8 cellular contexts compared by ENCODE assay signal in genomic region chr19:39412100-39412866, GRCh38. TPM values are rescaled to one million over a fixed set of nuclear protein-coding genes. Genes with fewer than 3 reads are reported as not detected.
DNase-seq lines count a peak whose midpoint lies in the region; ATAC-seq, FAIRE-seq and TF ChIP-seq lines count a peak whose summit lies in the region.

Gene PLEKHG2, plus strand, starts transcription at chr19:39412669. Its CDS starts 1,418 bp downstream, at chr19:39414087.

- H3K4me3 Mint-ChIP-seq in natural killer cell treated with Interleukin-12 subunit alpha and Interleukin-12 subunit beta and Interleukin-15 and Interleukin-18, amount 100 ng/mL, for 72 hours: peak within 1 kb of the TSS; percentile 81

- H3K9me2 ChIP-seq in Loucy (replicated peaks; ENCODE audit: low read depth, low read length): no peaks in the 10 kb centered on the region

- H3K9me3 Mint-ChIP-seq in natural killer cell treated with Interleukin-12 subunit alpha and Interleukin-12 subunit beta and Interleukin-15 and Interleukin-18, amount 100 ng/mL, for 72 hours: no peaks in the 10 kb centered on the region

- H3K4me1 ChIP-seq in ES-I3 (ENCODE audit: insufficient read depth, low read length) (peaks cover 15% of the 10 kb centered on the region), Loucy (ENCODE audit: insufficient read depth, low read length, poor library complexity, severe bottlenecking) (peaks cover 46% of the 10 kb centered on the region)

- peak; percentile 84 to 90 for ATAC-seq in natural killer cell treated with Interleukin-12 subunit alpha and Interleukin-12 subunit beta and Interleukin-15 and Interleukin-18, amount 100 ng/mL, for 72 hours
- peak; percentile 76 for ATAC-seq in stimulated activated naive CD8-positive, alpha-beta T cell treated with anti-CD3 and anti-CD28 coated beads, Interleukin-15, Interleukin-2, amounts not matched to agents 100 U/mL and 50 U/mL, for 24 hours

- TF ChIP-seq POLR2A in H54 (IDR thresholded peaks at IDR 0.05; ENCODE audit: low read depth, low read length): no peak; the same call in 1 of the 2 replicates
- TF ChIP-seq POLR2A in Raji (IDR thresholded peaks at IDR 0.05; ENCODE audit: insufficient read depth, low read depth, low read length): peak; percentile 65

- H3K9ac ChIP-seq in ES-I3 (ENCODE audit: low read depth, low read length) (peak within 1 kb of the TSS; percentile 96), Loucy (ENCODE audit: low read depth, low read length, poor library complexity, severe bottlenecking) (peak within 1 kb of the TSS; percentile 98)

- no peaks in the 10 kb centered on the region for H3K9me3 ChIP-seq in ES-I3 (ENCODE audit: control insufficient read depth, insufficient read depth, low read length)
- H3K9me3 ChIP-seq in Loucy (ENCODE audit: insufficient read depth, low read depth, low read length): no peaks in the 10 kb centered on the region

- H3K27me3 Mint-ChIP-seq in natural killer cell treated with Interleukin-12 subunit alpha and Interleukin-12 subunit beta and Interleukin-15 and Interleukin-18, amount 100 ng/mL, for 72 hours: no peaks in the 10 kb centered on the region

- peak; percentile 82 for TF ChIP-seq CTCF in Loucy (conservative IDR thresholded peaks at IDR 0.05; ENCODE audit: low read length)

- DNase-seq in H54 (ENCODE audit: insufficient read length, low spot score) (peak; percentile 98), fibroblast of peridontal ligament (ENCODE audit: extremely low read depth) (peak; percentile 100)
- DNase-seq in activated T-helper 9 cell treated with anti-CD3 and anti-CD28 coated beads, Interleukin-2, amount 50 U/mL, for 16 hours (ENCODE audit: low read depth): peak; percentile 93
- DNase-seq in natural killer cell treated with Interleukin-12 subunit alpha and Interleukin-12 subunit beta and Interleukin-15 and Interleukin-18, amount 100 ng/mL, for 72 hours (ENCODE audit: low spot score): peak; percentile 97
- peak; percentile 99 for DNase-seq in stimulated activated naive CD8-positive, alpha-beta T cell treated with anti-CD3 and anti-CD28 coated beads, Interleukin-15, Interleukin-2, amounts not matched to agents 100 U/mL and 50 U/mL, for 24 hours

- peak within 1 kb of the TSS; percentile 93 for H3K4me3 ChIP-seq in Loucy (ENCODE audit: low read length, poor library complexity, severe bottlenecking)

- H2AFZ ChIP-seq in Loucy (ENCODE audit: low read length): peak within 1 kb of the TSS; percentile 76

- H4K20me1 ChIP-seq in Loucy (ENCODE audit: insufficient read depth, low read length, poor library complexity, severe bottlenecking): peaks cover 48% of the 10 kb centered on the region

- H3K36me3 Mint-ChIP-seq in natural killer cell treated with Interleukin-12 subunit alpha and Interleukin-12 subunit beta and Interleukin-15 and Interleukin-18, amount 100 ng/mL, for 72 hours: peaks cover 6% of the 10 kb centered on the region

- peaks cover 51 to 53% of the 10 kb centered on the region in 2 donors for H3K4me1 Mint-ChIP-seq in natural killer cell treated with Interleukin-12 subunit alpha and Interleukin-12 subunit beta and Interleukin-15 and Interleukin-18, amount 100 ng/mL, for 72 hours (ENCODE audit: low read depth in 2 of 2)

- H3K79me2 ChIP-seq in Loucy (ENCODE audit: insufficient read depth, low read length): peaks cover 82% of the 10 kb centered on the region

- peaks cover 5% of the 10 kb centered on the region for H3K27me3 ChIP-seq in Loucy (ENCODE audit: insufficient read depth, low read length, poor library complexity, severe bottlenecking)

- H3F3A ChIP-seq in Loucy (ENCODE audit: low read depth): no peaks in the 10 kb centered on the region

- H3K4me2 ChIP-seq in Loucy (ENCODE audit: low read depth, low read length, poor library complexity, severe bottlenecking): peak within 1 kb of the TSS; percentile 97

- peak within 1 kb of the TSS; percentile 78 to 98 for H3K27ac Mint-ChIP-seq in natural killer cell treated with Interleukin-12 subunit alpha and Interleukin-12 subunit beta and Interleukin-15 and Interleukin-18, amount 100 ng/mL, for 72 hours

- H3K36me3 ChIP-seq in ES-I3 (ENCODE audit: insufficient read depth, low read length) (no peaks in the 10 kb centered on the region; the same call in 1 of the 2 replicates), Loucy (ENCODE audit: insufficient read depth, low read length) (no peaks in the 10 kb centered on the region; the same call in 1 of the 2 replicates)

- FAIRE-seq in H54 (lab: Jason Lieb, UNC): peak; percentile 87

RNA-seq across cellular contexts. Expression of gene PLEKHG2, which starts in this region (rescaled TPM):
- 10 to 100 TPM; 30.8 to 68.1 TPM for total RNA-seq in natural killer cell treated with Interleukin-12 subunit alpha and Interleukin-12 subunit beta and Interleukin-15 and Interleukin-18, amount 100 ng/mL, for 72 hours

Comparison
In these comparisons a context has a peak if more than half of its experiments do, and no peak if none do; other contexts are left out.
1. Peak in every context shown above with its lines: DNase-seq, ATAC-seq and H3K4me3 ChIP-seq.